In genomic region chr14:100899841-100900771, GRCh38 we compare ENCODE assay signal across 9 cellular contexts. TPM values are rescaled to one million over a fixed set of nuclear protein-coding genes. Genes with fewer than 3 reads are reported as not detected.
DNase-seq lines count a peak whose midpoint lies in the region; ATAC-seq and TF ChIP-seq lines count a peak whose summit lies in the region.
"Had no signal": no experiment of that assay in that cellular context is flagged by ENCODE, and none has a peak within 500 bp of the region (broad histone marks: within the 10 kb centered on the region; RNA-seq: fewer than 3 reads in every experiment).

No MANE protein-coding gene starts in this region.

- H3K4me1 ChIP-seq in endodermal cell (ENCODE audit: control insufficient read depth, insufficient read depth, low read length), result peaks cover 18% of the 10 kb centered on the region
- peaks cover 14% of the 10 kb centered on the region for H3K4me1 ChIP-seq in mesodermal cell (ENCODE audit: control insufficient read depth, insufficient read depth, low read length, poor library complexity, severe bottlenecking)
- peaks cover 5 to 33% (median 16%) of the 10 kb centered on the region in 4 donors for H3K4me1 ChIP-seq in stomach

- ATAC-seq in HG03139 (IDR thresholded peaks at IDR 0.05; ENCODE audit: unreplicated experiment) (no peak), HG02885 (IDR thresholded peaks at IDR 0.05; ENCODE audit: poor library complexity, unreplicated experiment) (no peak)
- ATAC-seq: T-helper 17 cell had no signal

- H3K36me3 Mint-ChIP-seq in endodermal cell (ENCODE audit: low read depth), result peaks cover 2% of the 10 kb centered on the region

- H3K27ac ChIP-seq in endodermal cell (ENCODE audit: low read depth, low read length) (no peak overlapping the region), mesodermal cell (ENCODE audit: low read depth, low read length, severe bottlenecking) (no peak overlapping the region), stomach (peak overlapping the region in 2 of 5 donors; percentile 5 to 32)

- no peaks in the 10 kb centered on the region for H3K9me3 Mint-ChIP-seq in endodermal cell

- 20 to 32% methylated on average over 10 to 19 of the region's 21 CpGs for WGBS in endodermal cell (ENCODE audit: insufficient coverage in 1 of 2, insufficient read length in 1 of 2), 2 experiments
- 29 to 30% methylated on average over 12 to 14 of the region's 21 CpGs for WGBS in mesodermal cell (ENCODE audit: insufficient coverage in 2 of 2), 2 experiments
- 10 to 24% (median 16%) methylated on average over 15 to 21 of the region's 21 CpGs for WGBS in stomach, 5 donors

- H3K27me3 ChIP-seq in endodermal cell (ENCODE audit: control insufficient read depth, insufficient read depth, low read length, poor library complexity, severe bottlenecking), result peaks cover 10% of the 10 kb centered on the region
- peaks cover 0 to 90% (median 57%) of the 10 kb centered on the region in 3 donors for H3K27me3 ChIP-seq in stomach

- H3K9ac ChIP-seq in endodermal cell (ENCODE audit: extremely low read depth, low read length, poor library complexity, severe bottlenecking), result no peak overlapping the region

- DNase-seq in DMS153 (lab: John Stamatoyannopoulos, UW), result peak; percentile 11
- DNase-seq in NCI-H2107 (lab: John Stamatoyannopoulos, UW), result peak; percentile 72
- peak; percentile 78 for DNase-seq in endodermal cell
- DNase-seq in stomach, result no peak
- DNase-seq in posterior vena cava (ENCODE audit: low spot score), result no peak
- DNase-seq: T-helper 17 cell had no signal

- H3K9me3 ChIP-seq in endodermal cell (ENCODE audit: control insufficient read depth, low read length), result peaks cover 9% of the 10 kb centered on the region
- H3K9me3 ChIP-seq in mesodermal cell (ENCODE audit: control insufficient read depth, low read length), result no peaks in the 10 kb centered on the region
- H3K9me3 ChIP-seq in stomach, result no peaks in the 10 kb centered on the region

- H3K4me1 Mint-ChIP-seq in endodermal cell, result peaks cover 46% of the 10 kb centered on the region

- H3K36me3 ChIP-seq in endodermal cell (ENCODE audit: control insufficient read depth, insufficient read depth, low read length) (no peaks in the 10 kb centered on the region), mesodermal cell (ENCODE audit: control insufficient read depth, insufficient read depth, low read length) (no peaks in the 10 kb centered on the region), stomach (peaks cover 0 to 3% (median 0%) of the 10 kb centered on the region in 4 donors)

- intact Hi-C loops in stomach (cut with DNase I; ENCODE audit: low total_unique reads), result no loop called here
- intact Hi-C loops in posterior vena cava (cut with DNase I), result no loop called here

- TF ChIP-seq POLR2A in stomach (IDR thresholded peaks at IDR 0.05), result no peak

- no peak for TF ChIP-seq EP300 in stomach (IDR thresholded peaks at IDR 0.05)

- TF ChIP-seq CTCF in endodermal cell (conservative IDR thresholded peaks at IDR 0.05), result peak; percentile 65
- no peak for TF ChIP-seq CTCF in stomach (IDR thresholded peaks at IDR 0.05)

- H3K27ac Mint-ChIP-seq in endodermal cell, result peak overlapping the region; percentile 86
- H3K27ac Mint-ChIP-seq: T-helper 17 cell had no signal

- H3K4me3 ChIP-seq in endodermal cell (ENCODE audit: low read length), result peak overlapping the region; percentile 61
- H3K4me3 ChIP-seq in mesodermal cell (ENCODE audit: extremely low read depth, insufficient read depth, low read length, poor library complexity, severe bottlenecking), result peak overlapping the region; percentile 5
- H3K4me3 ChIP-seq in stomach, result no peak overlapping the region

- peak overlapping the region; percentile 53 for H3K4me3 Mint-ChIP-seq in endodermal cell
- H3K4me3 Mint-ChIP-seq: T-helper 17 cell had no signal

- H3K27me3 Mint-ChIP-seq in endodermal cell (ENCODE audit: insufficient read depth), result peaks cover 32% of the 10 kb centered on the region

RNA-seq across cellular contexts. Expression of gene RTL1, which starts 3.4 kb away (rescaled TPM):
- 1 to 10 TPM in 1 of 2 donors, under 1 TPM in 1; 0.86 to 2.0 TPM for total RNA-seq in endodermal cell
- 0.78 TPM for polyA plus RNA-seq in endodermal cell (2013, experiment 1 of 2)
- polyA plus RNA-seq in endodermal cell (2013, experiment 2 of 2), result 0.87 TPM
- 0.26 TPM for polyA plus RNA-seq in mesodermal cell (2013, experiment 1 of 2)
- polyA plus RNA-seq in mesodermal cell (2013, experiment 2 of 2), result 0.30 TPM
- total RNA-seq in stomach, result not detected
- not detected for polyA plus RNA-seq in stomach
- not detected for total RNA-seq in posterior vena cava
- total RNA-seq: T-helper 17 cell had no signal

Comparison
In these comparisons a context has a peak if more than half of its experiments do, and no peak if none do; other contexts are left out.
1. DNase-seq: peak in DMS153 (single experiment), NCI-H2107 (single experiment) and endodermal cell (single experiment); none in stomach (single experiment) and posterior vena cava (single experiment).
2. H3K4me3 ChIP-seq: peak in endodermal cell (single experiment) and mesodermal cell (single experiment); none in stomach (0 of 4).